ENCODE assay signal across 17 cellular contexts in genomic region chr13:89003656-89004055, GRCh38.
"Had no signal": no experiment of that assay in that cellular context is flagged by ENCODE, and none has a peak within 500 bp of the region (broad histone marks: within the 10 kb centered on the region; RNA-seq: fewer than 3 reads in every experiment).

No MANE protein-coding gene starts in this region.

- H3K27me3 ChIP-seq: dorsolateral prefrontal cortex, esophagus muscularis mucosa, foreskin keratinocyte, gastroesophageal sphincter, heart right ventricle, left lung had no signal

- DNase-seq: dermis blood vessel endothelial cell; dorsolateral prefrontal cortex; effector CD4-positive, alpha-beta T cell; effector memory CD4-positive, alpha-beta T cell; foreskin keratinocyte; heart right ventricle; hippocampal formation; left cardiac atrium; left lung; left ventricle myocardium superior; lower lobe of right lung; mesendoderm; midbrain; naive thymus-derived CD4-positive, alpha-beta T cell had no signal

- H3K4me3 ChIP-seq: coronary artery, dorsolateral prefrontal cortex, esophagus muscularis mucosa, gastroesophageal sphincter, heart right ventricle, left lung, lower lobe of right lung had no signal

- H3K27me3 Mint-ChIP-seq: naive thymus-derived CD4-positive, alpha-beta T cell had no signal

- H3K9me3 ChIP-seq: esophagus muscularis mucosa, gastroesophageal sphincter, heart right ventricle, left lung, lower lobe of right lung had no signal

- H3K4me1 ChIP-seq: esophagus muscularis mucosa, foreskin keratinocyte, gastroesophageal sphincter, heart right ventricle, left lung, lower lobe of right lung had no signal

- H3K27ac Mint-ChIP-seq: naive thymus-derived CD4-positive, alpha-beta T cell had no signal

- H3K36me3 ChIP-seq: esophagus muscularis mucosa, gastroesophageal sphincter, heart right ventricle, left lung, lower lobe of right lung had no signal

- ATAC-seq: foreskin keratinocyte; gastroesophageal sphincter; heart right ventricle; left cardiac atrium; left lung; left ventricle myocardium superior; lower lobe of right lung; naive thymus-derived CD4-positive, alpha-beta T cell had no signal

- H3K36me3 Mint-ChIP-seq: naive thymus-derived CD4-positive, alpha-beta T cell had no signal

- H3K4me3 Mint-ChIP-seq: naive thymus-derived CD4-positive, alpha-beta T cell had no signal

- H3K27ac ChIP-seq: coronary artery, dorsolateral prefrontal cortex, esophagus muscularis mucosa, foreskin keratinocyte, gastroesophageal sphincter, heart right ventricle, left lung, lower lobe of right lung had no signal

- H3K4me1 Mint-ChIP-seq: naive thymus-derived CD4-positive, alpha-beta T cell had no signal
